ENCODE assay signal across 8 cellular contexts in genomic region chr5:132064738-132065331, GRCh38. TPM values are rescaled to one million over a fixed set of nuclear protein-coding genes. Genes with fewer than 3 reads are reported as not detected.
DNase-seq lines count a peak whose midpoint lies in the region; ATAC-seq and TF ChIP-seq lines count a peak whose summit lies in the region.

No MANE protein-coding gene starts in this region.

- intact Hi-C loops in activated CD8-positive, alpha-beta T cell treated with anti-CD3 and anti-CD28 coated beads for 36 hours (cut with micrococcal nuclease), result loop anchor here (2.0 to 10.0 kb wide), 4 partner anchors 112 to 310 kb away; partner anchors contain the start of gene FNIP1

- ATAC-seq in GM18861 (IDR thresholded peaks at IDR 0.05; ENCODE audit: unreplicated experiment) (peak; percentile 65), HG03139 (IDR thresholded peaks at IDR 0.05; ENCODE audit: unreplicated experiment) (peak; percentile 52)
- peak; percentile 78 for ATAC-seq in activated CD8-positive, alpha-beta T cell treated with anti-CD3 and anti-CD28 coated beads for 36 hours

- no peak overlapping the region for H2AK5ac ChIP-seq in mesenchymal stem cell (ENCODE audit: low read length, severe bottlenecking)

- peaks cover 34% of the 10 kb centered on the region for H3K4me1 Mint-ChIP-seq in activated CD8-positive, alpha-beta T cell treated with anti-CD3 and anti-CD28 coated beads for 36 hours (ENCODE audit: low read depth)

- peak; percentile 92 for TF ChIP-seq CTCF in activated CD8-positive, alpha-beta T cell treated with anti-CD3 and anti-CD28 coated beads for 36 hours (IDR thresholded peaks at IDR 0.05)

- no peak overlapping the region for H4K91ac ChIP-seq in mesenchymal stem cell (ENCODE audit: low read length)

- H3K14ac ChIP-seq in mesenchymal stem cell (ENCODE audit: low read length in 2 of 2), result no peak overlapping the region

- H3K27me3 Mint-ChIP-seq in activated CD8-positive, alpha-beta T cell treated with anti-CD3 and anti-CD28 coated beads for 36 hours, result no peaks in the 10 kb centered on the region

- H3K4ac ChIP-seq in mesenchymal stem cell (ENCODE audit: low read depth in 1 of 2, low read length in 2 of 2), result no peak overlapping the region

- CTCF ChIA-PET in activated CD8-positive, alpha-beta T cell treated with anti-CD3 and anti-CD28 coated beads for 36 hours (lab: Charles Lee), result interaction anchor here (0.6 to 3.6 kb wide), 48 partner anchors 9 to 436 kb away, joined by 3 to 20 read pairs (median 4); partner anchors contain the start of genes ACSL6, CSF2, SLC22A4 and SLC22A5

- H3K27ac ChIP-seq in effector memory CD4-positive, alpha-beta T cell (ENCODE audit: insufficient read depth, low read length, poor library complexity, severe bottlenecking), result no peak overlapping the region
- no peak overlapping the region for H3K27ac ChIP-seq in mesenchymal stem cell (ENCODE audit: low read length, poor library complexity, severe bottlenecking)

- no peak overlapping the region for H3K9ac ChIP-seq in mesenchymal stem cell (ENCODE audit: low read length)

- H3K36me3 Mint-ChIP-seq in activated CD8-positive, alpha-beta T cell treated with anti-CD3 and anti-CD28 coated beads for 36 hours (ENCODE audit: low read depth), result no peaks in the 10 kb centered on the region

- H3K79me1 ChIP-seq in mesenchymal stem cell (replicated peaks; ENCODE audit: low read length, poor library complexity, severe bottlenecking), result no peaks in the 10 kb centered on the region

- H3K18ac ChIP-seq in mesenchymal stem cell (ENCODE audit: low read depth in 1 of 2, low read length in 2 of 2), result peak overlapping the region in 1 of 2 experiments; percentile 55

- H3K4me2 ChIP-seq in mesenchymal stem cell (ENCODE audit: low read length, poor library complexity, severe bottlenecking), result no peak overlapping the region

- POLR2A ChIA-PET in activated CD8-positive, alpha-beta T cell treated with anti-CD3 and anti-CD28 coated beads for 36 hours (lab: Charles Lee), result interaction anchor here (0.9 to 1.1 kb wide), 3 partner anchors 34 to 115 kb away, joined by 3 to 4 read pairs (median 4); no protein-coding TSS in a partner anchor

- peak overlapping the region; percentile 6 for H3K27ac Mint-ChIP-seq in activated CD8-positive, alpha-beta T cell treated with anti-CD3 and anti-CD28 coated beads for 36 hours

- H2BK12ac ChIP-seq in mesenchymal stem cell (ENCODE audit: low read length in 2 of 2), result no peak overlapping the region

- H3K4me3 ChIP-seq in effector memory CD4-positive, alpha-beta T cell (ENCODE audit: insufficient read depth, low read depth, low read length, poor library complexity, severe bottlenecking), result no peak overlapping the region
- no peak overlapping the region for H3K4me3 ChIP-seq in mesenchymal stem cell (ENCODE audit: insufficient read depth in 1 of 2, low read depth in 1 of 2, low read length in 2 of 2)

- 66% methylated on average over 11 of the region's 11 CpGs for WGBS in mesenchymal stem cell

- H3K4me1 ChIP-seq in effector memory CD4-positive, alpha-beta T cell (ENCODE audit: control insufficient read depth, insufficient read depth, low read length, poor library complexity, severe bottlenecking), result peaks cover 7% of the 10 kb centered on the region
- H3K4me1 ChIP-seq in mesenchymal stem cell (ENCODE audit: control insufficient read depth, insufficient read depth, low read depth, low read length), result peaks cover 4% of the 10 kb centered on the region

- no peaks in the 10 kb centered on the region for H3K36me3 ChIP-seq in effector memory CD4-positive, alpha-beta T cell (ENCODE audit: control insufficient read depth, insufficient read depth, low read length)
- no peaks in the 10 kb centered on the region for H3K36me3 ChIP-seq in mesenchymal stem cell (ENCODE audit: control insufficient read depth in 1 of 2, insufficient read depth in 2 of 2, low read depth in 1 of 2, low read length in 2 of 2)

- H2BK15ac ChIP-seq in mesenchymal stem cell (ENCODE audit: low read depth, poor library complexity, severe bottlenecking), result no peak overlapping the region

- H4K8ac ChIP-seq in mesenchymal stem cell (ENCODE audit: low read length), result peak overlapping the region; percentile 27

- H2BK5ac ChIP-seq in mesenchymal stem cell (ENCODE audit: low read depth, low read length, poor library complexity, severe bottlenecking), result no peak overlapping the region

- no peaks in the 10 kb centered on the region for H3K27me3 ChIP-seq in effector memory CD4-positive, alpha-beta T cell (replicated peaks; ENCODE audit: control insufficient read depth, insufficient read depth, low read length, poor library complexity, severe bottlenecking)
- no peaks in the 10 kb centered on the region for H3K27me3 ChIP-seq in mesenchymal stem cell (ENCODE audit: control insufficient read depth in 1 of 2, insufficient read depth in 1 of 2, low read length in 2 of 2)

- no peak overlapping the region for H3K23ac ChIP-seq in mesenchymal stem cell (ENCODE audit: low read length in 2 of 2)

- H3K9me3 ChIP-seq in effector memory CD4-positive, alpha-beta T cell (ENCODE audit: control insufficient read depth, low read length), result no peaks in the 10 kb centered on the region
- no peaks in the 10 kb centered on the region for H3K9me3 ChIP-seq in mesenchymal stem cell (ENCODE audit: control insufficient read depth, low read length)

- DNase-seq in AG20443 (ENCODE audit: low spot score), result peak; percentile 88
- DNase-seq in NCI-H82 (lab: John Stamatoyannopoulos, UW), result peak; percentile 82
- DNase-seq in activated CD8-positive, alpha-beta T cell treated with anti-CD3 and anti-CD28 coated beads for 36 hours, result peak; percentile 93
- peak; percentile 44 to 66 (median 65) for DNase-seq in effector memory CD4-positive, alpha-beta T cell
- peak; percentile 79 for DNase-seq in mesenchymal stem cell
- peak; percentile 61 to 72 for DNase-seq in stimulated activated CD8-positive, alpha-beta memory T cell treated with anti-CD3 and anti-CD28 coated beads, Interleukin-15, amount 100 ng/mL, for 48 hours (ENCODE audit: low read depth in 2 of 2)

- H2BK120ac ChIP-seq in mesenchymal stem cell (ENCODE audit: low read depth, low read length), result no peak overlapping the region

- H3K9me3 Mint-ChIP-seq in activated CD8-positive, alpha-beta T cell treated with anti-CD3 and anti-CD28 coated beads for 36 hours, result no peaks in the 10 kb centered on the region

- H3K4me3 Mint-ChIP-seq in activated CD8-positive, alpha-beta T cell treated with anti-CD3 and anti-CD28 coated beads for 36 hours, result no peak overlapping the region

- no peak overlapping the region for H2AFZ ChIP-seq in mesenchymal stem cell (ENCODE audit: low read depth, low read length)

RNA-seq across cellular contexts. Expression of gene IL3, which starts 4.4 kb away (rescaled TPM):
- under 1 TPM; 0.25 to 0.98 TPM for total RNA-seq in activated CD8-positive, alpha-beta T cell treated with anti-CD3 and anti-CD28 coated beads for 36 hours
- polyA plus RNA-seq in mesenchymal stem cell (2013, experiment 1 of 2), result not detected
- polyA plus RNA-seq in mesenchymal stem cell (2013, experiment 2 of 2), result not detected

RNA-seq across cellular contexts. Expression of gene CSF2, which starts 8.8 kb away (rescaled TPM):
- 10 to 100 TPM; 61.5 to 64.1 TPM for total RNA-seq in activated CD8-positive, alpha-beta T cell treated with anti-CD3 and anti-CD28 coated beads for 36 hours
- polyA plus RNA-seq in mesenchymal stem cell (2013, experiment 1 of 2), result not detected
- not detected for polyA plus RNA-seq in mesenchymal stem cell (2013, experiment 2 of 2)

RNA-seq across cellular contexts. Expression of gene ACSL6, which starts 53.4 kb away (rescaled TPM):
- 1 to 10 TPM; 3.3 to 4.7 TPM for total RNA-seq in activated CD8-positive, alpha-beta T cell treated with anti-CD3 and anti-CD28 coated beads for 36 hours
- 0.03 TPM for polyA plus RNA-seq in mesenchymal stem cell (2013, experiment 1 of 2)
- polyA plus RNA-seq in mesenchymal stem cell (2013, experiment 2 of 2), result not detected
